ENCODE assay signal across 8 cellular contexts in the genomic region with DNA sequence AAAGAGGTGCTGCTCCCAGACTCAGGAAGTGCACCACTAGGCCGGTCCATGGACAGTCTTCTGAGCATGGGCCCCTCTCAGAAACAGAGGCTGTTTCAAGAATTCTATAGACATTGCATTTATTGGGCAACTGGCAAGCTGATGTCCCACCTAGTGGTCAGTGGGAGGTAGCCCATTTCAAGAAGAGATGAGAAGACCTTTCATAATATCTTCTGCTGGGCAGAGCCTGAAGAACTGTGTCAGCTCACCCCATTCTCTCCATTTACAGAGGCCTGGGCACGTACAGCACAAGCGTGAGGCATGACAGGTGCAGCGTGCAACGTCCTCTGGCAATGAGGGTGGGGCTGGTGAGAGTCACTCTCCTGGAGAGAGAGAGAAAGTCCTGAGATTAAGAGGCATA.
DNase-seq lines count a peak whose midpoint lies in the region; ATAC-seq and TF ChIP-seq lines count a peak whose summit lies in the region.

No MANE protein-coding gene starts in this region.

- no peaks in the 10 kb centered on the region for H3K9me2 ChIP-seq in Loucy (replicated peaks; ENCODE audit: low read depth, low read length)

- no peaks in the 10 kb centered on the region for H3F3A ChIP-seq in Loucy (ENCODE audit: low read depth)

- no peaks in the 10 kb centered on the region for H4K20me1 ChIP-seq in Loucy (ENCODE audit: insufficient read depth, low read length, poor library complexity, severe bottlenecking)

- H3K4me3 ChIP-seq in Loucy (ENCODE audit: low read length, poor library complexity, severe bottlenecking) (no peak overlapping the region), ascending aorta (no peak overlapping the region), uterus (no peak overlapping the region)

- H3K4me1 ChIP-seq in Loucy (ENCODE audit: insufficient read depth, low read length, poor library complexity, severe bottlenecking) (no peaks in the 10 kb centered on the region), ascending aorta (no peaks in the 10 kb centered on the region), uterus (no peaks in the 10 kb centered on the region)

- no peak overlapping the region for H3K27ac ChIP-seq in ascending aorta
- H3K27ac ChIP-seq in uterus: no peak overlapping the region

- no peak for ATAC-seq in GM18505 (IDR thresholded peaks at IDR 0.05; ENCODE audit: unreplicated experiment)

- peak; percentile 78 for TF ChIP-seq CTCF in Loucy (conservative IDR thresholded peaks at IDR 0.05; ENCODE audit: low read length)
- peak in 2 of 3 experiments; percentile 34 to 63 for TF ChIP-seq CTCF in ascending aorta (IDR thresholded peaks at IDR 0.05)
- TF ChIP-seq CTCF in uterus (IDR thresholded peaks at IDR 0.05): peak; percentile 47 to 67 (median 61)

- no peaks in the 10 kb centered on the region for H3K27me3 ChIP-seq in Loucy (ENCODE audit: insufficient read depth, low read length, poor library complexity, severe bottlenecking)
- H3K27me3 ChIP-seq in ascending aorta: no peaks in the 10 kb centered on the region
- no peaks in the 10 kb centered on the region for H3K27me3 ChIP-seq in uterus

- H3K9ac ChIP-seq in Loucy (ENCODE audit: low read depth, low read length, poor library complexity, severe bottlenecking): no peak overlapping the region

- intact Hi-C loops in ascending aorta (cut with DNase I): no loop called here
- intact Hi-C loops in uterus (cut with DNase I; ENCODE audit: low total_unique reads): no loop called here
- intact Hi-C loops in posterior cingulate gyrus (cut with DNase I): no loop called here

- H3K36me3 ChIP-seq in Loucy (ENCODE audit: insufficient read depth, low read length): no peaks in the 10 kb centered on the region
- no peaks in the 10 kb centered on the region for H3K36me3 ChIP-seq in ascending aorta
- no peaks in the 10 kb centered on the region for H3K36me3 ChIP-seq in uterus

- peak overlapping the region; percentile 42; the same call in 1 of the 2 replicates for H2AFZ ChIP-seq in Loucy (ENCODE audit: low read length)

- no peaks in the 10 kb centered on the region for H3K79me2 ChIP-seq in Loucy (ENCODE audit: insufficient read depth, low read length)

- TF ChIP-seq POLR2A in uterus (IDR thresholded peaks at IDR 0.05): no peak
- no peak for TF ChIP-seq POLR2A in GM18505 (IDR thresholded peaks at IDR 0.05; ENCODE audit: borderline replicate concordance, extremely low read depth, insufficient read depth, insufficient read length)

- H3K9me3 ChIP-seq in Loucy (ENCODE audit: insufficient read depth, low read depth, low read length) (peaks cover 14% of the 10 kb centered on the region), ascending aorta (peaks cover 8 to 20% of the 10 kb centered on the region in 2 donors), uterus (peaks cover 0 to 9% of the 10 kb centered on the region in 2 donors)

- peak; percentile 4 for DNase-seq in NCI-H2227 (lab: John Stamatoyannopoulos, UW; ENCODE audit: unreplicated experiment)
- no peak for DNase-seq in NCI-H2227 treated with DMSO at 0.1 percent for 48 hours (lab: John Stamatoyannopoulos, UW)
- no peak for DNase-seq in ascending aorta (ENCODE audit: low spot score in 2 of 2)
- DNase-seq in iris pigment epithelial cell (ENCODE audit: low read depth): peak; percentile 65
- DNase-seq in uterus: peak; percentile 21 to 27
- no peak for DNase-seq in posterior cingulate gyrus

- no peak overlapping the region for H3K4me2 ChIP-seq in Loucy (ENCODE audit: low read depth, low read length, poor library complexity, severe bottlenecking)

Comparison
In these comparisons a context has a peak if more than half of its experiments do, and no peak if none do; other contexts are left out.
1. DNase-seq: peak in NCI-H2227 (single experiment), iris pigment epithelial cell (single experiment) and uterus (2 of 2); none in NCI-H2227 treated with DMSO at 0.1 percent for 48 hours (single experiment), ascending aorta (0 of 2) and posterior cingulate gyrus (0 of 10).
2. Peak in every context shown above with its lines, with median percentiles within 50 percentile points of each other: CTCF ChIP-seq.